Comparison of ENCODE assay signal across 8 cellular contexts in genomic region chr1:90723561-90724108, GRCh38. TPM values are rescaled to one million over a fixed set of nuclear protein-coding genes. Genes with fewer than 3 reads are reported as not detected.
DNase-seq lines count a peak whose midpoint lies in the region; TF ChIP-seq lines count a peak whose summit lies in the region.

No MANE protein-coding gene starts in this region.

- peak overlapping the region; percentile 55 to 85 (median 71) for H3K4me3 Mint-ChIP-seq in IgD-negative memory B cell
- peak overlapping the region; percentile 48 for H3K4me3 Mint-ChIP-seq in osteocyte (ENCODE audit: unreplicated experiment)

- H3K27ac Mint-ChIP-seq in IgD-negative memory B cell (peak overlapping the region; percentile 46 to 91 (median 87)), osteocyte (ENCODE audit: unreplicated experiment) (no peak overlapping the region)

- H3K9me3 ChIP-seq in MG63, result no peaks in the 10 kb centered on the region

- DNase-seq in EH (ENCODE audit: low read depth), result peak; percentile 10
- peak; percentile 85 for DNase-seq in ecto neural progenitor cell (ENCODE audit: low spot score)
- no peak for DNase-seq in osteocyte (ENCODE audit: extremely low spot score, unreplicated experiment)
- no peak for DNase-seq in NCI-H1105 (lab: John Stamatoyannopoulos, UW)
- DNase-seq in MG63, result no peak
- DNase-seq in KG1 (lab: John Stamatoyannopoulos, UW), result no peak
- DNase-seq in NCI-H510A (lab: John Stamatoyannopoulos, UW), result no peak

- H3K9me3 Mint-ChIP-seq in IgD-negative memory B cell (peaks cover 2 to 19% (median 16%) of the 10 kb centered on the region in 3 donors), osteocyte (ENCODE audit: unreplicated experiment) (peaks cover 14% of the 10 kb centered on the region)

- peaks cover 13 to 42% (median 23%) of the 10 kb centered on the region in 3 donors for H3K4me1 Mint-ChIP-seq in IgD-negative memory B cell
- H3K4me1 Mint-ChIP-seq in osteocyte (ENCODE audit: unreplicated experiment), result peaks cover 52% of the 10 kb centered on the region

- no peak overlapping the region for H3K4me3 ChIP-seq in MG63

- H3K36me3 Mint-ChIP-seq in IgD-negative memory B cell, result no peaks in the 10 kb centered on the region
- H3K36me3 Mint-ChIP-seq in osteocyte (ENCODE audit: unreplicated experiment), result peaks cover 3% of the 10 kb centered on the region

- H3K27me3 Mint-ChIP-seq in IgD-negative memory B cell, result peaks cover 86% of the 10 kb centered on the region
- H3K27me3 Mint-ChIP-seq in osteocyte (ENCODE audit: unreplicated experiment), result peaks cover 93% of the 10 kb centered on the region

- H3K36me3 ChIP-seq in MG63, result no peaks in the 10 kb centered on the region

- H3K27me3 ChIP-seq in MG63, result peaks cover 11% of the 10 kb centered on the region

- TF ChIP-seq CTCF in osteocyte (IDR thresholded peaks at IDR 0.05), result no peak

RNA-seq across cellular contexts. Expression of gene BARHL2, which starts 6.5 kb away (rescaled TPM):
- not detected for polyA plus RNA-seq in IgD-negative memory B cell
- total RNA-seq in osteocyte, result not detected in 2 replicates
- total RNA-seq in MG63 (2014; rRNA removed; shearing (Covaris generic); ENCODE audit: low replicate concordance), result not detected in 2 replicates

Comparison
In these comparisons a context has a peak if more than half of its experiments do, and no peak if none do; other contexts are left out.
1. DNase-seq: peak in EH (single experiment) and ecto neural progenitor cell (single experiment); none in osteocyte (single experiment), NCI-H1105 (single experiment), MG63 (single experiment), KG1 (single experiment) and NCI-H510A (single experiment).